1 cellular context compared by ENCODE assay signal in the genomic region with DNA sequence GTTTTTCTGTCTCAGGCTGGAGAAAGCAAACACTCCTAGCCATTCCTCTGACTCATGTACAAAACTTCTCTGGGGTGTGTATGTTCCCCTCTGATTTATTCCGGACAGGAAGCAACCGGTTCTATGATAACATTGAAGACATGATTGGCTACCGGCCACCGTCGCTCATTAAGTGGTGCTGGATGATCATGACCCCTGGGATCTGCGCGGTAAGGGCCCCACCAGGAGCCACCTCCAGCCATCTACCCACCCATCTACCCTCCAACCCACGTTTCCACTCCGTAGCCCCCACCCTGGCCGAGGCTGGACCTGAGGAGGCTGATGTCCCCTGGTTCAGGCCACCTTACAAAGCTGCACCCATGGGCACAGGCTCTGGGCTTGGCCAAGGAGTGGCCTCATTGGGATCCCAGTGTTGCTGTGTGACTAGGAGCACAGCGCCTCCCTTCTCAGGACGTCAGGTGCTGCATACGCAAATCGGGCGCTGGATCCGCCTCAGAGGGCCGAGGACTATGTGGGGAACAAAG.
TF ChIP-seq lines count a peak whose summit lies in the region.

No MANE protein-coding gene starts in this region.

TF ChIP-seq in WTC11, 78 proteins besides CTCF, POLR2A, EP300 and RAD21 (continued from another document):
- TF ChIP-seq, protein P1, sequence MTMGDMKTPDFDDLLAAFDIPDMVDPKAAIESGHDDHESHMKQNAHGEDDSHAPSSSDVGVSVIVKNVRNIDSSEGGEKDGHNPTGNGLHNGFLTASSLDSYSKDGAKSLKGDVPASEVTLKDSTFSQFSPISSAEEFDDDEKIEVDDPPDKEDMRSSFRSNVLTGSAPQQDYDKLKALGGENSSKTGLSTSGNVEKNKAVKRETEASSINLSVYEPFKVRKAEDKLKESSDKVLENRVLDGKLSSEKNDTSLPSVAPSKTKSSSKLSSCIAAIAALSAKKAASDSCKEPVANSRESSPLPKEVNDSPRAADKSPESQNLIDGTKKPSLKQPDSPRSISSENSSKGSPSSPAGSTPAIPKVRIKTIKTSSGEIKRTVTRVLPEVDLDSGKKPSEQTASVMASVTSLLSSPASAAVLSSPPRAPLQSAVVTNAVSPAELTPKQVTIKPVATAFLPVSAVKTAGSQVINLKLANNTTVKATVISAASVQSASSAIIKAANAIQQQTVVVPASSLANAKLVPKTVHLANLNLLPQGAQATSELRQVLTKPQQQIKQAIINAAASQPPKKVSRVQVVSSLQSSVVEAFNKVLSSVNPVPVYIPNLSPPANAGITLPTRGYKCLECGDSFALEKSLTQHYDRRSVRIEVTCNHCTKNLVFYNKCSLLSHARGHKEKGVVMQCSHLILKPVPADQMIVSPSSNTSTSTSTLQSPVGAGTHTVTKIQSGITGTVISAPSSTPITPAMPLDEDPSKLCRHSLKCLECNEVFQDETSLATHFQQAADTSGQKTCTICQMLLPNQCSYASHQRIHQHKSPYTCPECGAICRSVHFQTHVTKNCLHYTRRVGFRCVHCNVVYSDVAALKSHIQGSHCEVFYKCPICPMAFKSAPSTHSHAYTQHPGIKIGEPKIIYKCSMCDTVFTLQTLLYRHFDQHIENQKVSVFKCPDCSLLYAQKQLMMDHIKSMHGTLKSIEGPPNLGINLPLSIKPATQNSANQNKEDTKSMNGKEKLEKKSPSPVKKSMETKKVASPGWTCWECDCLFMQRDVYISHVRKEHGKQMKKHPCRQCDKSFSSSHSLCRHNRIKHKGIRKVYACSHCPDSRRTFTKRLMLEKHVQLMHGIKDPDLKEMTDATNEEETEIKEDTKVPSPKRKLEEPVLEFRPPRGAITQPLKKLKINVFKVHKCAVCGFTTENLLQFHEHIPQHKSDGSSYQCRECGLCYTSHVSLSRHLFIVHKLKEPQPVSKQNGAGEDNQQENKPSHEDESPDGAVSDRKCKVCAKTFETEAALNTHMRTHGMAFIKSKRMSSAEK (CRISPR knock-in tag; IDR thresholded peaks at IDR 0.05; ENCODE audit: borderline replicate concordance): no peak
- TF ChIP-seq GABPB1 (CRISPR knock-in tag; IDR thresholded peaks at IDR 0.05) (no peak), ZNF423 (CRISPR knock-in tag; IDR thresholded peaks at IDR 0.05) (no peak), ZNF317 (CRISPR knock-in tag; IDR thresholded peaks at IDR 0.05; ENCODE audit: borderline replicate concordance, low read depth) (no peak)
- TF ChIP-seq, protein P2, sequence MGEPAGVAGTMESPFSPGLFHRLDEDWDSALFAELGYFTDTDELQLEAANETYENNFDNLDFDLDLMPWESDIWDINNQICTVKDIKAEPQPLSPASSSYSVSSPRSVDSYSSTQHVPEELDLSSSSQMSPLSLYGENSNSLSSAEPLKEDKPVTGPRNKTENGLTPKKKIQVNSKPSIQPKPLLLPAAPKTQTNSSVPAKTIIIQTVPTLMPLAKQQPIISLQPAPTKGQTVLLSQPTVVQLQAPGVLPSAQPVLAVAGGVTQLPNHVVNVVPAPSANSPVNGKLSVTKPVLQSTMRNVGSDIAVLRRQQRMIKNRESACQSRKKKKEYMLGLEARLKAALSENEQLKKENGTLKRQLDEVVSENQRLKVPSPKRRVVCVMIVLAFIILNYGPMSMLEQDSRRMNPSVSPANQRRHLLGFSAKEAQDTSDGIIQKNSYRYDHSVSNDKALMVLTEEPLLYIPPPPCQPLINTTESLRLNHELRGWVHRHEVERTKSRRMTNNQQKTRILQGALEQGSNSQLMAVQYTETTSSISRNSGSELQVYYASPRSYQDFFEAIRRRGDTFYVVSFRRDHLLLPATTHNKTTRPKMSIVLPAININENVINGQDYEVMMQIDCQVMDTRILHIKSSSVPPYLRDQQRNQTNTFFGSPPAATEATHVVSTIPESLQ (CRISPR knock-in tag; IDR thresholded peaks at IDR 0.05): no peak
- TF ChIP-seq, protein P3, sequence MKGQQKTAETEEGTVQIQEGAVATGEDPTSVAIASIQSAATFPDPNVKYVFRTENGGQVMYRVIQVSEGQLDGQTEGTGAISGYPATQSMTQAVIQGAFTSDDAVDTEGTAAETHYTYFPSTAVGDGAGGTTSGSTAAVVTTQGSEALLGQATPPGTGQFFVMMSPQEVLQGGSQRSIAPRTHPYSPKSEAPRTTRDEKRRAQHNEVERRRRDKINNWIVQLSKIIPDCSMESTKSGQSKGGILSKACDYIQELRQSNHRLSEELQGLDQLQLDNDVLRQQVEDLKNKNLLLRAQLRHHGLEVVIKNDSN (CRISPR knock-in tag; IDR thresholded peaks at IDR 0.05): no peak
